35 cellular contexts compared by ENCODE assay signal in the genomic region with DNA sequence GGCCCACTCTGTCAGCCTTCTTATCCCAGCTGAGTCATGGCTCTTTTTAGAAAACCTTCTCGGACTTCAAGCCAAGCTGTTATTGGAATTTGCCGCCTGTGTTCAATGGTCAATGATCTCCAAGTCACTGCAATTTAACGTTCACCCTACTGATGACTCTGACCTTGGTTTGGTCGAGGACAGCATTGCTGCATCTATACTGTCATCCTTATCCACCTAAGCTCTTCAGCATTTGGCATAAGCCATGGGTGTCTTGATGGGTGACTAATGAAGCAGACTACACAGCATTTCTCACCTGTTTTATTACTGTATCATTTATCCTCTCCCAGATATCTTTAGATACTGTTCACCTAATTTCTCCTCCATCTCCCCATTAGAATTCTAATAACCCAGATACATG. TPM values are rescaled to one million over a fixed set of nuclear protein-coding genes. Genes with fewer than 3 reads are reported as not detected.
"Had no signal": no experiment of that assay in that cellular context is flagged by ENCODE, and none has a peak within 500 bp of the region (broad histone marks: within the 10 kb centered on the region; RNA-seq: fewer than 3 reads in every experiment).

No MANE protein-coding gene starts in this region.

- H3K27me3 ChIP-seq: adrenal gland, body of pancreas, brain microvascular endothelial cell, breast epithelium had no signal

- H3K36me3 ChIP-seq: adrenal gland, brain microvascular endothelial cell, breast epithelium had no signal

- H3K4me1 ChIP-seq: adrenal gland, body of pancreas, breast epithelium had no signal

- H3K4me3 ChIP-seq: adrenal gland, body of pancreas, breast epithelium had no signal

- H3K27ac ChIP-seq: adrenal gland, body of pancreas, brain microvascular endothelial cell, breast epithelium, VCaP had no signal

- DNase-seq: activated B cell treated with CpG ODN at 0.5 μM for 24 hours; activated CD4-positive, alpha-beta memory T cell treated with anti-CD3 and anti-CD28 coated beads for 36 hours; activated CD4-positive, alpha-beta T cell treated with anti-CD3 and anti-CD28 coated beads for 4 hours; activated CD4-positive, alpha-beta T cell treated with anti-CD3 and anti-CD28 coated beads, Interleukin-2, amount 10 ng/mL, durations not matched to agents 24 days and 14 days; activated CD4-positive, alpha-beta T cell treated with anti-CD3 and anti-CD28 coated beads, Interleukin-2, amount 50 U/mL, for 1 hour; activated CD4-positive, alpha-beta T cell treated with anti-CD3 and anti-CD28 coated beads, Interleukin-2, amount 50 U/mL, for 4 hours; activated CD4-positive, CD25-positive, alpha-beta regulatory T cell treated with anti-CD3 and anti-CD28 coated beads, Interleukin-2, amount 50 U/mL, for 72 hours; activated CD8-positive, alpha-beta memory T cell treated with anti-CD3 and anti-CD28 coated beads, Interleukin-2, amount 50 U/mL, for 4 hours; activated CD8-positive, alpha-beta T cell treated with anti-CD3 and anti-CD28 coated beads for 36 hours; activated effector memory CD4-positive, alpha-beta T cell treated with anti-CD3 and anti-CD28 coated beads, Interleukin-2, amount 50 U/mL, for 16 hours; activated gamma-delta T cell treated with Interleukin-2 at 50 U/mL for 16 hours; activated naive CD4-positive, alpha-beta T cell; activated naive CD4-positive, alpha-beta T cell treated with anti-CD3 and anti-CD28 coated beads for 36 hours; activated naive CD4-positive, alpha-beta T cell treated with anti-CD3 and anti-CD28 coated beads, Interleukin-2, amount 50 U/mL, for 16 hours; activated naive CD8-positive, alpha-beta T cell treated with anti-CD3 and anti-CD28 coated beads for 36 hours; activated T-cell treated with anti-CD3 and anti-CD28 coated beads for 4 hours; activated T-cell treated with anti-CD3 and anti-CD28 coated beads, Interleukin-2, amount 50 U/mL, for 1 hour; activated T-cell treated with anti-CD3 and anti-CD28 coated beads, Interleukin-2, amount 50 U/mL, for 4 hours; activated T-cell treated with anti-CD3 and anti-CD28 coated beads, Interleukin-2, amount 50 U/mL, for 72 hours; adrenal gland; amniotic stem cell; aorta; body of pancreas; brain microvascular endothelial cell; central memory CD4-positive, alpha-beta T cell; T-helper 1 cell; T-helper 2 cell; T-helper 9 cell had no signal

- ATAC-seq: activated CD8-positive, alpha-beta T cell treated with anti-CD3 and anti-CD28 coated beads for 36 hours; activated naive CD4-positive, alpha-beta T cell treated with anti-CD3 and anti-CD28 coated beads, Interleukin-2, amount 50 U/mL, for 72 hours; activated T-cell treated with anti-CD3 and anti-CD28 coated beads, Interleukin-2, amount 50 U/mL, for 4 hours; activated T-cell treated with anti-CD3 and anti-CD28 coated beads, Interleukin-2, amount 50 U/mL, for 72 hours; activated T-helper 17 cell treated with anti-CD3 and anti-CD28 coated beads, Interleukin-2, amount 50 U/mL, for 72 hours; body of pancreas had no signal

- H3K9me3 ChIP-seq: adrenal gland, body of pancreas, breast epithelium had no signal

RNA-seq across cellular contexts. Expression of a gene that starts 5.6 kb away (rescaled TPM):
- total RNA-seq: activated B cell treated with CpG ODN at 0.5 μM for 24 hours; activated CD4-positive, alpha-beta memory T cell treated with anti-CD3 and anti-CD28 coated beads for 36 hours; activated CD4-positive, alpha-beta T cell treated with anti-CD3 and anti-CD28 coated beads, Interleukin-2, amount 10 ng/mL, durations not matched to agents 24 days and 14 days; activated CD8-positive, alpha-beta memory T cell treated with anti-CD3 and anti-CD28 coated beads for 36 hours; activated CD8-positive, alpha-beta T cell treated with anti-CD3 and anti-CD28 coated beads for 36 hours; activated naive CD4-positive, alpha-beta T cell treated with anti-CD3 and anti-CD28 coated beads for 36 hours; activated naive CD4-positive, alpha-beta T cell treated with anti-CD3 and anti-CD28 coated beads, Interleukin-2, amount 50 U/mL, for 72 hours; activated naive CD8-positive, alpha-beta T cell treated with anti-CD3 and anti-CD28 coated beads for 36 hours; activated T-cell treated with anti-CD3 and anti-CD28 coated beads, Interleukin-2, amount 50 U/mL, for 4 hours; activated T-cell treated with anti-CD3 and anti-CD28 coated beads, Interleukin-2, amount 50 U/mL, for 72 hours; activated T-helper 1 cell treated with anti-CD3 and anti-CD28 coated beads, Interleukin-12 subunit alpha, Interleukin-12 subunit beta, Interleukin-2, Interleukin-4 antibody, amounts not matched to agents 30 ng/mL and 10 ng/mL and 1 ng/mL, durations not matched to agents 14 hours and 24 hours and 36 hours; activated T-helper 17 cell treated with anti-CD3 and anti-CD28 coated beads, Interleukin-2, amount 50 U/mL, for 72 hours; adrenal gland; astrocyte; body of pancreas; breast epithelium had no signal
